ENCODE assay signal across 8 cellular contexts in the genomic region with DNA sequence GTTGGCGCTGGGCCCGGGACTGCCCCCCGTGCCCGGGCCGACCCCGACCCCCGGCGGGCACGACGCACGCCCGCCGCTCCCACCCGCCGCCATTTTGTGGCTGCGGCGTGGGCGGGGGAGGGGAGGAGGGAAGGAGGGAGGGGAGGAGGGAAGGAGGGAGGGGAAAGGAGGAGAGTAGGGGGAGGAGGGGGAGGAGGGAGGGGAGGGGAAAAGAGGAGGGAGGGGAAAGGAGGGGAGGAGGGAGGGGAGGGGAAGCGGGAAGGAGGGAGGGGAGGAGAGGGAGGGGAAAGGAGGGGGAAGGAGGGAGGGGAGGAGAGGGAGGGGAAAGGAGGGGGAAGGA. TPM values are rescaled to one million over a fixed set of nuclear protein-coding genes. Genes with fewer than 3 reads are reported as not detected.
DNase-seq lines count a peak whose midpoint lies in the region; ATAC-seq and TF ChIP-seq lines count a peak whose summit lies in the region.

A gene (minus strand): TSS at position 104 of the 340 bp plus-strand sequence. CDS start 11 bp downstream, at position 93.

- no peaks in the 10 kb centered on the region; the same call in 1 of the 2 replicates for H3K9me3 ChIP-seq in AG04450 (ENCODE audit: control insufficient read depth, insufficient read depth, low read length)
- H3K9me3 ChIP-seq in Peyer's patch, result no peaks in the 10 kb centered on the region
- no peaks in the 10 kb centered on the region for H3K9me3 ChIP-seq in cardiac muscle cell (ENCODE audit: low read depth)
- peaks cover 5% of the 10 kb centered on the region for H3K9me3 ChIP-seq in trophoblast cell (ENCODE audit: insufficient read depth, low read depth, low read length)
- H3K9me3 ChIP-seq in aorta (ENCODE audit: control insufficient read depth, low read length), result no peaks in the 10 kb centered on the region

- H2BK5ac ChIP-seq in trophoblast cell (ENCODE audit: low read depth, low read length, poor library complexity), result no peak within 1 kb of the TSS

- no peak within 1 kb of the TSS for H3K27ac Mint-ChIP-seq in activated naive CD8-positive, alpha-beta T cell treated with anti-CD3 and anti-CD28 coated beads, Interleukin-2, amount 50 U/mL, for 24 hours

- no peak within 1 kb of the TSS for H3K27ac ChIP-seq in AG04450 (ENCODE audit: low read depth, low read length)
- H3K27ac ChIP-seq in Peyer's patch, result peak within 1 kb of the TSS; percentile 36 to 83 (median 70)
- H3K27ac ChIP-seq in cardiac muscle cell, result no peak within 1 kb of the TSS
- peak within 1 kb of the TSS; percentile 25 for H3K27ac ChIP-seq in trophoblast cell (ENCODE audit: low read depth, low read length)
- H3K27ac ChIP-seq in aorta (ENCODE audit: low read depth in 1 of 2, low read length in 2 of 2), result peak within 1 kb of the TSS in 1 of 2 donors; percentile 15

- H3K9ac ChIP-seq in trophoblast cell (ENCODE audit: low read length), result peak within 1 kb of the TSS; percentile 85

- peak within 1 kb of the TSS; percentile 100 for H3K18ac ChIP-seq in trophoblast cell (ENCODE audit: low read length)

- no peak for ATAC-seq in activated naive CD8-positive, alpha-beta T cell treated with anti-CD3 and anti-CD28 coated beads, Interleukin-2, amount 50 U/mL, for 24 hours
- ATAC-seq in aorta (ENCODE audit: low FRiP score), result no peak

- no peaks in the 10 kb centered on the region for H3K9me3 Mint-ChIP-seq in activated naive CD8-positive, alpha-beta T cell treated with anti-CD3 and anti-CD28 coated beads, Interleukin-2, amount 50 U/mL, for 24 hours

- TF ChIP-seq POLR2A in Peyer's patch (IDR thresholded peaks at IDR 0.05), result no peak

- H2BK120ac ChIP-seq in trophoblast cell (ENCODE audit: insufficient read depth, low read length, poor library complexity), result peak within 1 kb of the TSS; percentile 89

- no peak within 1 kb of the TSS for H3K23ac ChIP-seq in trophoblast cell (ENCODE audit: low read length)

- H3K36me3 Mint-ChIP-seq in activated naive CD8-positive, alpha-beta T cell treated with anti-CD3 and anti-CD28 coated beads, Interleukin-2, amount 50 U/mL, for 24 hours (ENCODE audit: low read depth), result no peaks in the 10 kb centered on the region

- POLR2A ChIA-PET in AG04450 (lab: Yijun Ruan, JAX), result no interaction called here

- H2AK5ac ChIP-seq in trophoblast cell (ENCODE audit: low read length), result peak within 1 kb of the TSS; percentile 93

- no peak within 1 kb of the TSS for H2BK12ac ChIP-seq in trophoblast cell (ENCODE audit: low read length)

- H3K4ac ChIP-seq in trophoblast cell (ENCODE audit: low read depth, low read length), result peak within 1 kb of the TSS; percentile 78

- DNase-seq in AG04450 (ENCODE audit: low read depth, low spot score) (peak; percentile 73), H4 (ENCODE audit: low spot score) (peak; percentile 39), Peyer's patch (peak in 2 of 3 donors; percentile 45 to 66), cardiac muscle cell (ENCODE audit: low read depth in 1 of 2, low spot score in 1 of 2) (peak; percentile 57 to 89), trophoblast cell (no peak), aorta (no peak), NCI-H128 (lab: John Stamatoyannopoulos, UW; ENCODE audit: unreplicated experiment) (no peak)
- DNase-seq in activated naive CD8-positive, alpha-beta T cell treated with anti-CD3 and anti-CD28 coated beads, Interleukin-2, amount 50 U/mL, for 24 hours, result peak; percentile 65

- WGBS in trophoblast cell (ENCODE audit: extremely low coverage, insufficient coverage, insufficient read length), result no CpG with 5 or more reads among the region's 19 CpGs
- 2% methylated on average over 17 to 19 of the region's 19 CpGs for WGBS in aorta, 2 donors

- H3K36me3 ChIP-seq in Peyer's patch (no peaks in the 10 kb centered on the region), cardiac muscle cell (no peaks in the 10 kb centered on the region), trophoblast cell (ENCODE audit: control insufficient read depth in 1 of 2, insufficient read depth in 2 of 2, low read length in 2 of 2) (no peaks in the 10 kb centered on the region), aorta (ENCODE audit: control insufficient read depth in 1 of 2, insufficient read depth in 2 of 2, low read length in 1 of 2) (no peaks in the 10 kb centered on the region)

- H2AFZ ChIP-seq in trophoblast cell (ENCODE audit: insufficient read depth, low read length, poor library complexity), result peak within 1 kb of the TSS; percentile 94

- H3K27me3 ChIP-seq in AG04450 (ENCODE audit: control insufficient read depth, insufficient read depth, low read length), result no peaks in the 10 kb centered on the region
- no peaks in the 10 kb centered on the region for H3K27me3 ChIP-seq in Peyer's patch
- no peaks in the 10 kb centered on the region for H3K27me3 ChIP-seq in cardiac muscle cell
- H3K27me3 ChIP-seq in trophoblast cell (ENCODE audit: insufficient read depth, low read length), result no peaks in the 10 kb centered on the region
- no peaks in the 10 kb centered on the region for H3K27me3 ChIP-seq in aorta (ENCODE audit: control insufficient read depth in 1 of 2, insufficient read depth in 2 of 2, low read length in 1 of 2)

- peaks cover 4% of the 10 kb centered on the region for H3K79me2 ChIP-seq in trophoblast cell (ENCODE audit: control insufficient read depth, insufficient read depth, low read length, poor library complexity)

- H3K4me3 ChIP-seq in AG04450 (ENCODE audit: low read depth, low read length) (peak within 1 kb of the TSS; percentile 72), Peyer's patch (peak within 1 kb of the TSS; percentile 55 to 95 (median 75)), cardiac muscle cell (peak within 1 kb of the TSS; percentile 67), trophoblast cell (ENCODE audit: low read depth, low read length) (peak within 1 kb of the TSS; percentile 84), aorta (ENCODE audit: low read length in 2 of 2) (peak within 1 kb of the TSS; percentile 36 to 53)

- H3K27me3 Mint-ChIP-seq in activated naive CD8-positive, alpha-beta T cell treated with anti-CD3 and anti-CD28 coated beads, Interleukin-2, amount 50 U/mL, for 24 hours, result no peaks in the 10 kb centered on the region

- TF ChIP-seq CTCF in AG04450 (IDR thresholded peaks at IDR 0.05; ENCODE audit: low read depth, low read length) (no peak), Peyer's patch (IDR thresholded peaks at IDR 0.05) (no peak), cardiac muscle cell (IDR thresholded peaks at IDR 0.05; ENCODE audit: low read depth, low read length) (no peak)

- intact Hi-C loops in aorta (cut with DNase I), result no loop called here

- peak within 1 kb of the TSS; percentile 87 for H4K91ac ChIP-seq in trophoblast cell (ENCODE audit: low read depth, low read length)

- CTCF ChIA-PET in AG04450 (lab: Charles Lee), result no interaction called here

- H3K4me1 ChIP-seq in Peyer's patch, result peaks cover 0 to 38% (median 9%) of the 10 kb centered on the region in 4 donors
- no peaks in the 10 kb centered on the region for H3K4me1 ChIP-seq in cardiac muscle cell (ENCODE audit: low read depth)
- peaks cover 10 to 11% of the 10 kb centered on the region in 2 experiments for H3K4me1 ChIP-seq in trophoblast cell (ENCODE audit: control insufficient read depth in 1 of 2, insufficient read depth in 2 of 2, low read length in 2 of 2)
- no peaks in the 10 kb centered on the region for H3K4me1 ChIP-seq in aorta (ENCODE audit: control insufficient read depth in 1 of 2, insufficient read depth in 2 of 2, low read length in 2 of 2)

- peak within 1 kb of the TSS; percentile 97 for H4K8ac ChIP-seq in trophoblast cell (ENCODE audit: low read depth, low read length)

- peaks cover 13% of the 10 kb centered on the region for H3K4me1 Mint-ChIP-seq in activated naive CD8-positive, alpha-beta T cell treated with anti-CD3 and anti-CD28 coated beads, Interleukin-2, amount 50 U/mL, for 24 hours

- peak within 1 kb of the TSS; percentile 89 for H3K4me2 ChIP-seq in trophoblast cell (ENCODE audit: low read length)

- peak within 1 kb of the TSS; percentile 66 for H3K4me3 Mint-ChIP-seq in activated naive CD8-positive, alpha-beta T cell treated with anti-CD3 and anti-CD28 coated beads, Interleukin-2, amount 50 U/mL, for 24 hours

- peak within 1 kb of the TSS; percentile 95 for H4K12ac ChIP-seq in trophoblast cell (ENCODE audit: low read depth, low read length)

- peak within 1 kb of the TSS; percentile 97 for H3K14ac ChIP-seq in trophoblast cell (ENCODE audit: low read length)

- peaks cover 3% of the 10 kb centered on the region for H3K79me1 ChIP-seq in trophoblast cell (ENCODE audit: low read length)

RNA-seq across cellular contexts. Expression of the gene that starts here (rescaled TPM):
- polyA plus RNA-seq in AG04450 (2011; rRNA removed) (25.5 and 46.5 TPM in 2 replicates), cardiac muscle cell (126 and 149 TPM in 2 replicates), aorta (10 to 100 TPM; 27.5 to 56.7 TPM)
- 40.2 and 52.4 TPM in 2 replicates for polyA minus RNA-seq in AG04450 (2011; rRNA and poly(A)+ RNA removed)
- total RNA-seq in H4 (2014; rRNA removed; shearing (Covaris generic)), result 37.6 and 40.1 TPM in 2 replicates
- total RNA-seq in Peyer's patch (100 to 1,000 TPM in 1 of 4 donors, 10 to 100 TPM in 3; 57.8 to 114 (median 76.0) TPM), cardiac muscle cell (133 and 155 TPM in 2 replicates), aorta (10 to 100 TPM; 46.2 to 62.7 TPM)
- 43.8 and 44.5 TPM in 2 replicates for polyA plus RNA-seq in trophoblast cell (2013)

Comparison
In these comparisons a context has a peak if more than half of its experiments do, and no peak if none do; other contexts are left out.
1. DNase-seq: peak in AG04450 (single experiment), H4 (single experiment), Peyer's patch (2 of 3), activated naive CD8-positive, alpha-beta T cell treated with anti-CD3 and anti-CD28 coated beads, Interleukin-2, amount 50 U/mL, for 24 hours (single experiment) and cardiac muscle cell (2 of 2); none in trophoblast cell (0 of 2), aorta (0 of 2) and NCI-H128 (single experiment).
2. H3K27ac ChIP-seq: peak in Peyer's patch (4 of 4) and trophoblast cell (single experiment); none in AG04450 (single experiment) and cardiac muscle cell (single experiment).
3. Peak in every context shown above with its lines, with median percentiles within 50 percentile points of each other: H3K4me3 ChIP-seq.